1 cellular context compared by ENCODE assay signal in the genomic region with DNA sequence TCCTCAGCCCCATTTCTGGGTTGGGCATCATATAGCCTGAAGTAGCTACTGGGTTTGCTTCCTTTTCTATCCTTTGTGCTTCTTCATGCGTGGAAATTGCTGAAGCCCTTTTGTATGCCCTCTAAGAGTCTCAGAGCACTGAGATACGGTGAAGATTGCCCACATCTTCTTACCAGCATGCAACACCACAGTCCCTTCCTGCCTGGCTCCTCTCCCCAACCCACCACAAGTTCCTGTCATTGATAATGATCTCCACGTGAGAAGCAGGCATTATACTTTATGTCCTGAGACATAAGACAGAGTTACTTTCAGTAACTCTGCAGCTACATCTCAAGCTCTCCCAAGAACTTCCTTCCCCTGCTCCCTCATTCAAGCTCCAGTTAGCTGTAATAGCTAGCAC.
TF ChIP-seq lines count a peak whose summit lies in the region.

No MANE protein-coding gene starts in this region.

TF ChIP-seq in endothelial cell of umbilical vein, 7 proteins besides CTCF, POLR2A, EP300 and RAD21:
- TF ChIP-seq MAX (IDR thresholded peaks at IDR 0.05; ENCODE audit: insufficient read depth, insufficient read length): no peak
- TF ChIP-seq GATA2 (IDR thresholded peaks at IDR 0.05; ENCODE audit: insufficient read depth, insufficient read length, low read depth, low read length): peak; percentile 54
- TF ChIP-seq JUN (IDR thresholded peaks at IDR 0.05; ENCODE audit: borderline replicate concordance, insufficient read depth, insufficient read length, low read depth): no peak
- TF ChIP-seq EZH2 (IDR thresholded peaks at IDR 0.05; ENCODE audit: borderline replicate concordance, low read depth, low read length, severe bottlenecking): no peak
TF ChIP-seq in endothelial cell of umbilical vein: peak in this region for 1.
